16 cellular contexts compared by ENCODE assay signal in the genomic region with DNA sequence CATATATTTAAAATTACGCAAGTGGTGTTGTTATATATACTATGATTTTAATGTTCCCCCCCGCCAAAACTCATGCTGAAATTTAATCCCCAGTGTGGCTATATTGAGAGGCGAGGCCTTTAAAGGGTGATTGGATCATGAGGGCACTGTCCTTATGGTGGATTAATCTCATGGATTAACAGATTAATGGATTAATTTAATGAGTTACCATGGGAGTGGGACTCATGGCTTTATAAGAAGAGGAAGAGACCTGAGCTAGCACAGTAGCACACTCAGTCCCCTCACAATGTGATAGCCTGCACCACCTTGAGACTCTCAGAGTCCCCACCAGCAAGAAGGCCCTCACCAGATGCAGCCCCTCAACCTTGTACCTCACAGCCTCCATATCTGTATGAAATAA. TPM values are rescaled to one million over a fixed set of nuclear protein-coding genes. Genes with fewer than 3 reads are reported as not detected.
DNase-seq lines count a peak whose midpoint lies in the region; ATAC-seq and TF ChIP-seq lines count a peak whose summit lies in the region.
"Had no signal": no experiment of that assay in that cellular context is flagged by ENCODE, and none has a peak within 500 bp of the region (broad histone marks: within the 10 kb centered on the region; RNA-seq: fewer than 3 reads in every experiment).

No MANE protein-coding gene starts in this region.

- H3K27me3 ChIP-seq in WERI-Rb-1 (ENCODE audit: insufficient read depth, low read depth, severe bottlenecking): no peaks in the 10 kb centered on the region

- no peak overlapping the region for H3K4me3 Mint-ChIP-seq in activated CD8-positive, alpha-beta memory T cell treated with anti-CD3 and anti-CD28 coated beads, Interleukin-2, amount 10 ng/mL, durations not matched to agents 7 days and 5 days
- no peak overlapping the region for H3K4me3 Mint-ChIP-seq in osteocyte (ENCODE audit: unreplicated experiment)
- H3K4me3 Mint-ChIP-seq: CD4-positive, alpha-beta T cell had no signal

- 0 out of 2 replicates have a peak overlapping the region, but pooled peaks have one; percentile 3 for H3K4me3 ChIP-seq in WERI-Rb-1 (ENCODE audit: low read depth, low read length)
- H3K4me3 ChIP-seq: A549, HAP-1 had no signal

- CTCF ChIA-PET in activated CD8-positive, alpha-beta memory T cell treated with anti-CD3 and anti-CD28 coated beads, Interleukin-2, amount 10 ng/mL, durations not matched to agents 7 days and 5 days (lab: Charles Lee): no interaction called here

- H3K4me1 Mint-ChIP-seq in activated CD8-positive, alpha-beta memory T cell treated with anti-CD3 and anti-CD28 coated beads, Interleukin-2, amount 10 ng/mL, durations not matched to agents 7 days and 5 days: no peaks in the 10 kb centered on the region
- peaks cover 28% of the 10 kb centered on the region for H3K4me1 Mint-ChIP-seq in osteocyte (ENCODE audit: unreplicated experiment)

- H3K27ac ChIP-seq in WERI-Rb-1: no peak overlapping the region
- H3K27ac ChIP-seq: 22Rv1, A549, C4-2B had no signal

- TF ChIP-seq CTCF in WERI-Rb-1 (IDR thresholded peaks at IDR 0.05; ENCODE audit: low read depth, low read length) (no peak), osteocyte (IDR thresholded peaks at IDR 0.05) (no peak)

- DNase-seq in activated CD8-positive, alpha-beta memory T cell treated with anti-CD3 and anti-CD28 coated beads, Interleukin-2, amount 10 ng/mL, durations not matched to agents 7 days and 5 days: peak; percentile 7
- no peak for DNase-seq in activated CD8-positive, alpha-beta memory T cell treated with anti-CD3 and anti-CD28 coated beads, Interleukin-2, amount 50 U/mL, for 48 hours
- DNase-seq in WERI-Rb-1 (no peak), osteocyte (ENCODE audit: extremely low spot score, unreplicated experiment) (peak; percentile 21)
- no peak for DNase-seq in stimulated activated CD4-positive, alpha-beta T cell treated with anti-CD3 and anti-CD28 coated beads, Interleukin-2, amount 100 ng/mL, for 48 hours
- DNase-seq: AML-193; Caco-2; CD4-positive, alpha-beta T cell; DMS79 treated with DMSO at 0.1 percent for 48 hours; GF-D8 had no signal

- no peak for ATAC-seq in activated CD8-positive, alpha-beta memory T cell treated with anti-CD3 and anti-CD28 coated beads, Interleukin-2, amount 10 ng/mL, durations not matched to agents 7 days and 5 days
- no peak for ATAC-seq in GM18867 (IDR thresholded peaks at IDR 0.05; ENCODE audit: unreplicated experiment)
- ATAC-seq in esophagus mucosa: no peak
- ATAC-seq: A549 had no signal

- peaks cover 9% of the 10 kb centered on the region for H3K36me3 ChIP-seq in WERI-Rb-1
- H3K36me3 ChIP-seq: HAP-1 had no signal

- no peak overlapping the region for H3K27ac Mint-ChIP-seq in activated CD8-positive, alpha-beta memory T cell treated with anti-CD3 and anti-CD28 coated beads, Interleukin-2, amount 10 ng/mL, durations not matched to agents 7 days and 5 days
- H3K27ac Mint-ChIP-seq in osteocyte (ENCODE audit: unreplicated experiment): no peak overlapping the region
- H3K27ac Mint-ChIP-seq: CD4-positive, alpha-beta T cell had no signal

- peaks cover 2% of the 10 kb centered on the region for H3K27me3 Mint-ChIP-seq in activated CD8-positive, alpha-beta memory T cell treated with anti-CD3 and anti-CD28 coated beads, Interleukin-2, amount 10 ng/mL, durations not matched to agents 7 days and 5 days
- no peaks in the 10 kb centered on the region for H3K27me3 Mint-ChIP-seq in osteocyte (ENCODE audit: unreplicated experiment)
- H3K27me3 Mint-ChIP-seq: CD4-positive, alpha-beta T cell had no signal

- H3K9me3 Mint-ChIP-seq in activated CD8-positive, alpha-beta memory T cell treated with anti-CD3 and anti-CD28 coated beads, Interleukin-2, amount 10 ng/mL, durations not matched to agents 7 days and 5 days (ENCODE audit: low read depth): peaks cover 2% of the 10 kb centered on the region
- peaks cover 4% of the 10 kb centered on the region for H3K9me3 Mint-ChIP-seq in osteocyte (ENCODE audit: unreplicated experiment)

- no peaks in the 10 kb centered on the region for H3K36me3 Mint-ChIP-seq in activated CD8-positive, alpha-beta memory T cell treated with anti-CD3 and anti-CD28 coated beads, Interleukin-2, amount 10 ng/mL, durations not matched to agents 7 days and 5 days
- H3K36me3 Mint-ChIP-seq in osteocyte (ENCODE audit: unreplicated experiment): peaks cover 32% of the 10 kb centered on the region

- no peaks in the 10 kb centered on the region for H3K9me3 ChIP-seq in WERI-Rb-1 (ENCODE audit: severe bottlenecking)
- H3K9me3 ChIP-seq: A549, Caco-2, HAP-1 had no signal

RNA-seq across cellular contexts. Expression of a gene that starts 34.8 kb away (rescaled TPM):
- total RNA-seq in activated CD8-positive, alpha-beta memory T cell treated with anti-CD3 and anti-CD28 coated beads, Interleukin-2, amount 10 ng/mL, durations not matched to agents 7 days and 5 days: 1 to 10 TPM; 1.8 to 3.6 TPM
- 274 and 281 TPM in 2 replicates for total RNA-seq in osteocyte
- total RNA-seq in esophagus mucosa: 15.1 TPM

Comparison
In these comparisons a context has a peak if more than half of its experiments do, and no peak if none do; other contexts are left out.
1. DNase-seq: peak in activated CD8-positive, alpha-beta memory T cell treated with anti-CD3 and anti-CD28 coated beads, Interleukin-2, amount 10 ng/mL, durations not matched to agents 7 days and 5 days (single experiment) and osteocyte (single experiment); none in activated CD8-positive, alpha-beta memory T cell treated with anti-CD3 and anti-CD28 coated beads, Interleukin-2, amount 50 U/mL, for 48 hours (single experiment), WERI-Rb-1 (single experiment) and stimulated activated CD4-positive, alpha-beta T cell treated with anti-CD3 and anti-CD28 coated beads, Interleukin-2, amount 100 ng/mL, for 48 hours (0 of 2).
2. RNA of a gene that starts 34.8 kb away (total RNA-seq): 274 to 281 TPM in osteocyte; 15.1 TPM in esophagus mucosa (single experiment) and 1.8 to 3.6 TPM in activated CD8-positive, alpha-beta memory T cell treated with anti-CD3 and anti-CD28 coated beads, Interleukin-2, amount 10 ng/mL, durations not matched to agents 7 days and 5 days; every median in the first group is over 10 times any median in the second.